ENCODE assay signal across 22 cellular contexts in genomic region chr4:189870835-189871234, GRCh38.
"Had no signal": no experiment of that assay in that cellular context is flagged by ENCODE, and none has a peak within 500 bp of the region (broad histone marks: within the 10 kb centered on the region; RNA-seq: fewer than 3 reads in every experiment).

No MANE protein-coding gene starts in this region.

- H3K27ac Mint-ChIP-seq: naive thymus-derived CD4-positive, alpha-beta T cell; natural killer cell; nephron; stimulated activated effector memory CD8-positive, alpha-beta T cell treated with anti-CD3 and anti-CD28 coated beads, Interleukin-12 subunit alpha, Interleukin-12 subunit beta, amount 100 ng/mL, for 72 hours; stimulated activated naive B cell treated with anti-CD40 and anti-IgM and Interleukin-4, amounts not matched to agents 10 μg/mL and 1 μg/mL and 100 μg/mL, for 72 hours; stimulated activated naive CD8-positive, alpha-beta T cell treated with anti-CD3 and anti-CD28 coated beads, Interleukin-15, Interleukin-2, amounts not matched to agents 100 ng/mL and 50 ng/mL, for 24 hours had no signal

- H3K36me3 Mint-ChIP-seq: natural killer cell; stimulated activated effector memory CD8-positive, alpha-beta T cell treated with anti-CD3 and anti-CD28 coated beads, Interleukin-12 subunit alpha, Interleukin-12 subunit beta, amount 100 ng/mL, for 72 hours; stimulated activated naive B cell treated with anti-CD40 and anti-IgM and Interleukin-4, amounts not matched to agents 10 μg/mL and 1 μg/mL and 100 μg/mL, for 72 hours had no signal

- H3K9me3 Mint-ChIP-seq: stimulated activated naive CD8-positive, alpha-beta T cell treated with anti-CD3 and anti-CD28 coated beads, Interleukin-15, Interleukin-2, amounts not matched to agents 100 ng/mL and 50 ng/mL, for 24 hours had no signal

- ATAC-seq: naive thymus-derived CD4-positive, alpha-beta T cell; natural killer cell; pancreas; psoas muscle; right cardiac atrium; right lobe of liver; stimulated activated effector memory CD8-positive, alpha-beta T cell treated with anti-CD3 and anti-CD28 coated beads, Interleukin-12 subunit alpha, Interleukin-12 subunit beta, amount 100 ng/mL, for 72 hours; stimulated activated naive B cell treated with anti-CD40 and anti-IgM and Interleukin-4, amounts not matched to agents 10 μg/mL and 1 μg/mL and 100 μg/mL, for 72 hours had no signal

- H3K4me1 Mint-ChIP-seq: naive thymus-derived CD4-positive, alpha-beta T cell; natural killer cell; nephron; stimulated activated effector memory CD8-positive, alpha-beta T cell treated with anti-CD3 and anti-CD28 coated beads, Interleukin-12 subunit alpha, Interleukin-12 subunit beta, amount 100 ng/mL, for 72 hours had no signal

- H3K4me3 Mint-ChIP-seq: naive thymus-derived CD4-positive, alpha-beta T cell; natural killer cell; nephron; stimulated activated effector memory CD8-positive, alpha-beta T cell treated with anti-CD3 and anti-CD28 coated beads, Interleukin-12 subunit alpha, Interleukin-12 subunit beta, amount 100 ng/mL, for 72 hours; stimulated activated naive B cell treated with anti-CD40 and anti-IgM and Interleukin-4, amounts not matched to agents 10 μg/mL and 1 μg/mL and 100 μg/mL, for 72 hours; stimulated activated naive CD8-positive, alpha-beta T cell treated with anti-CD3 and anti-CD28 coated beads, Interleukin-15, Interleukin-2, amounts not matched to agents 100 ng/mL and 50 ng/mL, for 24 hours had no signal

- DNase-seq: naive thymus-derived CD4-positive, alpha-beta T cell; natural killer cell; nucleus accumbens; pancreas; psoas muscle; right cardiac atrium; right lobe of liver; sigmoid colon; small intestine; stimulated activated CD4-positive, alpha-beta T cell treated with anti-CD3 and anti-CD28 coated beads, Interleukin-15, amount 100 ng/mL, for 24 hours; stimulated activated CD4-positive, alpha-beta T cell treated with anti-CD3 and anti-CD28 coated beads, Interleukin-2, amount 100 ng/mL, for 24 hours; stimulated activated CD4-positive, alpha-beta T cell treated with anti-CD3 and anti-CD28 coated beads, Interleukin-2, amount 100 ng/mL, for 48 hours; stimulated activated CD4-positive, alpha-beta T cell treated with anti-CD3 and anti-CD28 coated beads, Interleukin-4, amount 100 ng/mL, for 24 hours; stimulated activated naive B cell treated with anti-CD40 and anti-IgM and Interleukin-4, amounts not matched to agents 10 μg/mL and 1 μg/mL and 100 μg/mL, for 72 hours; stimulated activated naive CD4-positive, alpha-beta T cell treated with Interleukin-2 at 50 U/mL for 16 hours; stomach; thyroid gland; trophoblast cell; upper lobe of left lung had no signal

- H3K27me3 Mint-ChIP-seq: naive thymus-derived CD4-positive, alpha-beta T cell; stimulated activated naive B cell treated with anti-CD40 and anti-IgM and Interleukin-4, amounts not matched to agents 10 μg/mL and 1 μg/mL and 100 μg/mL, for 72 hours; stimulated activated naive CD8-positive, alpha-beta T cell treated with anti-CD3 and anti-CD28 coated beads, Interleukin-15, Interleukin-2, amounts not matched to agents 100 ng/mL and 50 ng/mL, for 24 hours had no signal
